In the genomic region with DNA sequence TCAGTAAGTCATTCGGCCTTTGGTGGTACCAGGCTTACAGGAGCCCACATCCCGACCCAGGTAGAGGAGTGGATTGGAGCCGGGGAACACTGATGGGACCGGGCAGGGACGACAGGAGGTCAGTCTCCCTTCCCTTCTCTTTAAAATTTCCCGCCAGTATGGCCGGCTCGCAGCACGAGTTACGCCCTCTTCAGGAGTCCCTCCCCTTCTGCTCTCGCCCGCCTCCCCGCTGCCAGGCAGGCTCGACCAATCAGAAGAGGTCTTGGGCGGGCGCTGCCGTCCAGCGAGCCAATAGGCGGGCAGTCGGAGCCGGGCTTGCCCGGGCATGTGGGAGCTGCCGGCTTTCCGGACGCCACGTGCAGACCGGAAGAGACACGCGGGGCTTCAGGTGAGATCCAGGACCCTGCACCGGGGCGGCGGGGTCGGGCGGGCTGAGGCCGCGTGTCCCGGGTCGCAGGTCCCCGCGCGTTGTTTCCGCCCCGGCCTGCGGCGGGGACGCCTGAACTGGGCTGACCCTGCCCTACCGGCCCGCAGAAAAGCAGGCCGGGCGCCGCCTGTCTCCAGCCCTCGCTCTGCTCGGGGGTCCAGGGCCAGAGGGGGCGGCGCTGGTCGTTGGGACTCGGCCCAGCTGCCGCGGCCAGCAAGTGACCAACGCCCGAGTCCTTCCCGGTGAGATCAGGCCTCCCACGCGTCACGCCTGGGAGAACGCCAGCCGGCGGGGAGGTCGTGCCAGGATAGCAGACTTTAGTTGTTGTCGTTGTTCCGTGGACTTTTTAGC, we compare ENCODE assay signal across 1 cellular context.
TF ChIP-seq lines count a peak whose summit lies in the region.

A gene with protein sequence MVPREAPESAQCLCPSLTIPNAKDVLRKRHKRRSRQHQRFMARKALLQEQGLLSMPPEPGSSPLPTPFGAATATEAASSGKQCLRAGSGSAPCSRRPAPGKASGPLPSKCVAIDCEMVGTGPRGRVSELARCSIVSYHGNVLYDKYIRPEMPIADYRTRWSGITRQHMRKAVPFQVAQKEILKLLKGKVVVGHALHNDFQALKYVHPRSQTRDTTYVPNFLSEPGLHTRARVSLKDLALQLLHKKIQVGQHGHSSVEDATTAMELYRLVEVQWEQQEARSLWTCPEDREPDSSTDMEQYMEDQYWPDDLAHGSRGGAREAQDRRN (plus strand): TSS at position 346 of the 778 bp plus-strand sequence. CDS start 4,870 bp downstream, outside the sequence.

TF ChIP-seq in K562, 482 proteins besides CTCF, POLR2A, EP300 and RAD21 (continued from another document and continues in another):
- TF ChIP-seq, protein P1, sequence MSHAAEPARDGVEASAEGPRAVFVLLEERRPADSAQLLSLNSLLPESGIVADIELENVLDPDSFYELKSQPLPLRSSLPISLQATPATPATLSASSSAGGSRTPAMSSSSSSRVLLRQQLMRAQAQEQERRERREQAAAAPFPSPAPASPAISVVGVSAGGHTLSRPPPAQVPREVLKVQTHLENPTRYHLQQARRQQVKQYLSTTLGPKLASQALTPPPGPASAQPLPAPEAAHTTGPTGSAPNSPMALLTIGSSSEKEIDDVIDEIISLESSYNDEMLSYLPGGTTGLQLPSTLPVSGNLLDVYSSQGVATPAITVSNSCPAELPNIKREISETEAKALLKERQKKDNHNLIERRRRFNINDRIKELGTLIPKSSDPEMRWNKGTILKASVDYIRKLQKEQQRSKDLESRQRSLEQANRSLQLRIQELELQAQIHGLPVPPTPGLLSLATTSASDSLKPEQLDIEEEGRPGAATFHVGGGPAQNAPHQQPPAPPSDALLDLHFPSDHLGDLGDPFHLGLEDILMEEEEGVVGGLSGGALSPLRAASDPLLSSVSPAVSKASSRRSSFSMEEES (CRISPR knock-in tag; IDR thresholded peaks at IDR 0.05) = no peak
- TF ChIP-seq JUND (IDR thresholded peaks at IDR 0.05; ENCODE audit: borderline replicate concordance, low read depth, low read length) = peak; percentile 13; the same call in 1 of the 2 replicates
- TF ChIP-seq JUND (tag; IDR thresholded peaks at IDR 0.05; ENCODE audit: borderline replicate concordance, low read depth, low read length) = peak; percentile 33; the same call in 1 of the 3 replicates
- TF ChIP-seq NCOA4 (IDR thresholded peaks at IDR 0.05; ENCODE audit: partially characterized antibody) = no peak
- no peak for TF ChIP-seq POLR2AphosphoS2 (IDR thresholded peaks at IDR 0.05; ENCODE audit: low read length)
- TF ChIP-seq KDM5B (IDR thresholded peaks at IDR 0.05; ENCODE audit: insufficient replicate concordance, low read depth, low read length) = peak; percentile 51
- TF ChIP-seq LEF1 (IDR thresholded peaks at IDR 0.05) = no peak
- TF ChIP-seq CHD1 (IDR thresholded peaks at IDR 0.05; ENCODE audit: low read length) = peak; percentile 65
- TF ChIP-seq, protein P2, sequence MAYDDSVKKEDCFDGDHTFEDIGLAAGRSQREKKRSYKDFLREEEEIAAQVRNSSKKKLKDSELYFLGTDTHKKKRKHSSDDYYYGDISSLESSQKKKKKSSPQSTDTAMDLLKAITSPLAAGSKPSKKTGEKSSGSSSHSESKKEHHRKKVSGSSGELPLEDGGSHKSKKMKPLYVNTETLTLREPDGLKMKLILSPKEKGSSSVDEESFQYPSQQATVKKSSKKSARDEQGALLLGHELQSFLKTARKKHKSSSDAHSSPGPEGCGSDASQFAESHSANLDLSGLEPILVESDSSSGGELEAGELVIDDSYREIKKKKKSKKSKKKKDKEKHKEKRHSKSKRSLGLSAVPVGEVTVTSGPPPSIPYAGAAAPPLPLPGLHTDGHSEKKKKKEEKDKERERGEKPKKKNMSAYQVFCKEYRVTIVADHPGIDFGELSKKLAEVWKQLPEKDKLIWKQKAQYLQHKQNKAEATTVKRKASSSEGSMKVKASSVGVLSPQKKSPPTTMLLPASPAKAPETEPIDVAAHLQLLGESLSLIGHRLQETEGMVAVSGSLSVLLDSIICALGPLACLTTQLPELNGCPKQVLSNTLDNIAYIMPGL (CRISPR knock-in tag; IDR thresholded peaks at IDR 0.05) = no peak
- TF ChIP-seq ZNF184 (CRISPR knock-in tag; IDR thresholded peaks at IDR 0.05) = no peak
- TF ChIP-seq, protein P3, sequence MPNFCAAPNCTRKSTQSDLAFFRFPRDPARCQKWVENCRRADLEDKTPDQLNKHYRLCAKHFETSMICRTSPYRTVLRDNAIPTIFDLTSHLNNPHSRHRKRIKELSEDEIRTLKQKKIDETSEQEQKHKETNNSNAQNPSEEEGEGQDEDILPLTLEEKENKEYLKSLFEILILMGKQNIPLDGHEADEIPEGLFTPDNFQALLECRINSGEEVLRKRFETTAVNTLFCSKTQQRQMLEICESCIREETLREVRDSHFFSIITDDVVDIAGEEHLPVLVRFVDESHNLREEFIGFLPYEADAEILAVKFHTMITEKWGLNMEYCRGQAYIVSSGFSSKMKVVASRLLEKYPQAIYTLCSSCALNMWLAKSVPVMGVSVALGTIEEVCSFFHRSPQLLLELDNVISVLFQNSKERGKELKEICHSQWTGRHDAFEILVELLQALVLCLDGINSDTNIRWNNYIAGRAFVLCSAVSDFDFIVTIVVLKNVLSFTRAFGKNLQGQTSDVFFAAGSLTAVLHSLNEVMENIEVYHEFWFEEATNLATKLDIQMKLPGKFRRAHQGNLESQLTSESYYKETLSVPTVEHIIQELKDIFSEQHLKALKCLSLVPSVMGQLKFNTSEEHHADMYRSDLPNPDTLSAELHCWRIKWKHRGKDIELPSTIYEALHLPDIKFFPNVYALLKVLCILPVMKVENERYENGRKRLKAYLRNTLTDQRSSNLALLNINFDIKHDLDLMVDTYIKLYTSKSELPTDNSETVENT (CRISPR knock-in tag; IDR thresholded peaks at IDR 0.05) = peak; percentile 53; the same call in 1 of the 2 replicates
- no peak for TF ChIP-seq NFXL1 (CRISPR knock-in tag; IDR thresholded peaks at IDR 0.05)
- TF ChIP-seq BCOR (IDR thresholded peaks at IDR 0.05) = no peak
- no peak for TF ChIP-seq CC2D1A (IDR thresholded peaks at IDR 0.05)
- TF ChIP-seq, protein P4, sequence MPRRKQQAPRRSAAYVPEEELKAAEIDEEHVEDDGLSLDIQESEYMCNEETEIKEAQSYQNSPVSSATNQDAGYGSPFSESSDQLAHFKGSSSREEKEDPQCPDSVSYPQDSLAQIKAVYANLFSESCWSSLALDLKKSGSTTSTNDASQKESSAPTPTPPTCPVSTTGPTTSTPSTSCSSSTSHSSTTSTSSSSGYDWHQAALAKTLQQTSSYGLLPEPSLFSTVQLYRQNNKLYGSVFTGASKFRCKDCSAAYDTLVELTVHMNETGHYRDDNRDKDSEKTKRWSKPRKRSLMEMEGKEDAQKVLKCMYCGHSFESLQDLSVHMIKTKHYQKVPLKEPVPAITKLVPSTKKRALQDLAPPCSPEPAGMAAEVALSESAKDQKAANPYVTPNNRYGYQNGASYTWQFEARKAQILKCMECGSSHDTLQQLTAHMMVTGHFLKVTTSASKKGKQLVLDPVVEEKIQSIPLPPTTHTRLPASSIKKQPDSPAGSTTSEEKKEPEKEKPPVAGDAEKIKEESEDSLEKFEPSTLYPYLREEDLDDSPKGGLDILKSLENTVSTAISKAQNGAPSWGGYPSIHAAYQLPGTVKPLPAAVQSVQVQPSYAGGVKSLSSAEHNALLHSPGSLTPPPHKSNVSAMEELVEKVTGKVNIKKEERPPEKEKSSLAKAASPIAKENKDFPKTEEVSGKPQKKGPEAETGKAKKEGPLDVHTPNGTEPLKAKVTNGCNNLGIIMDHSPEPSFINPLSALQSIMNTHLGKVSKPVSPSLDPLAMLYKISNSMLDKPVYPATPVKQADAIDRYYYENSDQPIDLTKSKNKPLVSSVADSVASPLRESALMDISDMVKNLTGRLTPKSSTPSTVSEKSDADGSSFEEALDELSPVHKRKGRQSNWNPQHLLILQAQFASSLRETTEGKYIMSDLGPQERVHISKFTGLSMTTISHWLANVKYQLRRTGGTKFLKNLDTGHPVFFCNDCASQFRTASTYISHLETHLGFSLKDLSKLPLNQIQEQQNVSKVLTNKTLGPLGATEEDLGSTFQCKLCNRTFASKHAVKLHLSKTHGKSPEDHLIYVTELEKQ (CRISPR knock-in tag; IDR thresholded peaks at IDR 0.05) = no peak
- TF ChIP-seq, protein P5, sequence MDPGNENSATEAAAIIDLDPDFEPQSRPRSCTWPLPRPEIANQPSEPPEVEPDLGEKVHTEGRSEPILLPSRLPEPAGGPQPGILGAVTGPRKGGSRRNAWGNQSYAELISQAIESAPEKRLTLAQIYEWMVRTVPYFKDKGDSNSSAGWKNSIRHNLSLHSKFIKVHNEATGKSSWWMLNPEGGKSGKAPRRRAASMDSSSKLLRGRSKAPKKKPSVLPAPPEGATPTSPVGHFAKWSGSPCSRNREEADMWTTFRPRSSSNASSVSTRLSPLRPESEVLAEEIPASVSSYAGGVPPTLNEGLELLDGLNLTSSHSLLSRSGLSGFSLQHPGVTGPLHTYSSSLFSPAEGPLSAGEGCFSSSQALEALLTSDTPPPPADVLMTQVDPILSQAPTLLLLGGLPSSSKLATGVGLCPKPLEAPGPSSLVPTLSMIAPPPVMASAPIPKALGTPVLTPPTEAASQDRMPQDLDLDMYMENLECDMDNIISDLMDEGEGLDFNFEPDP (CRISPR knock-in tag; IDR thresholded peaks at IDR 0.05) = no peak
- TF ChIP-seq ZNF79 (CRISPR knock-in tag; IDR thresholded peaks at IDR 0.05; ENCODE audit: low read depth) = no peak
- TF ChIP-seq ZNF140 (CRISPR knock-in tag; IDR thresholded peaks at IDR 0.05) = no peak
- 0 out of 2 replicates have a peak, but pooled peaks have one; percentile 13 for TF ChIP-seq SIN3B (IDR thresholded peaks at IDR 0.05; ENCODE audit: low read depth)
- TF ChIP-seq BMI1 (IDR thresholded peaks at IDR 0.05; ENCODE audit: low read length) = no peak
- TF ChIP-seq, protein P6, sequence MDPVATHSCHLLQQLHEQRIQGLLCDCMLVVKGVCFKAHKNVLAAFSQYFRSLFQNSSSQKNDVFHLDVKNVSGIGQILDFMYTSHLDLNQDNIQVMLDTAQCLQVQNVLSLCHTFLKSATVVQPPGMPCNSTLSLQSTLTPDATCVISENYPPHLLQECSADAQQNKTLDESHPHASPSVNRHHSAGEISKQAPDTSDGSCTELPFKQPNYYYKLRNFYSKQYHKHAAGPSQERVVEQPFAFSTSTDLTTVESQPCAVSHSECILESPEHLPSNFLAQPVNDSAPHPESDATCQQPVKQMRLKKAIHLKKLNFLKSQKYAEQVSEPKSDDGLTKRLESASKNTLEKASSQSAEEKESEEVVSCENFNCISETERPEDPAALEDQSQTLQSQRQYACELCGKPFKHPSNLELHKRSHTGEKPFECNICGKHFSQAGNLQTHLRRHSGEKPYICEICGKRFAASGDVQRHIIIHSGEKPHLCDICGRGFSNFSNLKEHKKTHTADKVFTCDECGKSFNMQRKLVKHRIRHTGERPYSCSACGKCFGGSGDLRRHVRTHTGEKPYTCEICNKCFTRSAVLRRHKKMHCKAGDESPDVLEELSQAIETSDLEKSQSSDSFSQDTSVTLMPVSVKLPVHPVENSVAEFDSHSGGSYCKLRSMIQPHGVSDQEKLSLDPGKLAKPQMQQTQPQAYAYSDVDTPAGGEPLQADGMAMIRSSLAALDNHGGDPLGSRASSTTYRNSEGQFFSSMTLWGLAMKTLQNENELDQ (CRISPR knock-in tag; IDR thresholded peaks at IDR 0.05; ENCODE audit: borderline replicate concordance) = 0 out of 2 replicates have a peak, but pooled peaks have one; percentile 26
- TF ChIP-seq NR2C1 (IDR thresholded peaks at IDR 0.05) = no peak
- no peak for TF ChIP-seq NR2C1 (tag; IDR thresholded peaks at IDR 0.05)
- peak; percentile 79; the same call in 1 of the 2 replicates for TF ChIP-seq GTF2E2 (tag; IDR thresholded peaks at IDR 0.05)
- TF ChIP-seq, protein P7, sequence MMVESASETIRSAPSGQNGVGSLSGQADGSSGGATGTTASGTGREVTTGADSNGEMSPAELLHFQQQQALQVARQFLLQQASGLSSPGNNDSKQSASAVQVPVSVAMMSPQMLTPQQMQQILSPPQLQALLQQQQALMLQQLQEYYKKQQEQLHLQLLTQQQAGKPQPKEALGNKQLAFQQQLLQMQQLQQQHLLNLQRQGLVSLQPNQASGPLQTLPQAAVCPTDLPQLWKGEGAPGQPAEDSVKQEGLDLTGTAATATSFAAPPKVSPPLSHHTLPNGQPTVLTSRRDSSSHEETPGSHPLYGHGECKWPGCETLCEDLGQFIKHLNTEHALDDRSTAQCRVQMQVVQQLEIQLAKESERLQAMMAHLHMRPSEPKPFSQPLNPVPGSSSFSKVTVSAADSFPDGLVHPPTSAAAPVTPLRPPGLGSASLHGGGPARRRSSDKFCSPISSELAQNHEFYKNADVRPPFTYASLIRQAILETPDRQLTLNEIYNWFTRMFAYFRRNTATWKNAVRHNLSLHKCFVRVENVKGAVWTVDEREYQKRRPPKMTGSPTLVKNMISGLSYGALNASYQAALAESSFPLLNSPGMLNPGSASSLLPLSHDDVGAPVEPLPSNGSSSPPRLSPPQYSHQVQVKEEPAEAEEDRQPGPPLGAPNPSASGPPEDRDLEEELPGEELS (CRISPR knock-in tag; IDR thresholded peaks at IDR 0.05; ENCODE audit: borderline replicate concordance) = 0 out of 2 replicates have a peak, but pooled peaks have one; percentile 72
- TF ChIP-seq NR4A1 (CRISPR knock-in tag; IDR thresholded peaks at IDR 0.05) = 0 out of 2 replicates have a peak, but pooled peaks have one; percentile 30
- TF ChIP-seq NR4A1 (tag; IDR thresholded peaks at IDR 0.05) = no peak
- TF ChIP-seq ZFP30 (CRISPR knock-in tag; IDR thresholded peaks at IDR 0.05; ENCODE audit: borderline replicate concordance) = no peak
- TF ChIP-seq STAT5A (IDR thresholded peaks at IDR 0.05; ENCODE audit: borderline replicate concordance, low read length) = no peak
- TF ChIP-seq NFIX (CRISPR knock-in tag; IDR thresholded peaks at IDR 0.05; ENCODE audit: low read depth) = no peak
- no peak for TF ChIP-seq MCM5 (IDR thresholded peaks at IDR 0.05; ENCODE audit: low read depth)
- TF ChIP-seq NCOA1 (IDR thresholded peaks at IDR 0.05; ENCODE audit: low read depth) = no peak
- no peak for TF ChIP-seq CEBPG (CRISPR knock-in tag; IDR thresholded peaks at IDR 0.05)
- TF ChIP-seq CEBPG (tag; conservative IDR thresholded peaks at IDR 0.05 in 1 of 2, IDR thresholded peaks at IDR 0.05 in 1 of 2) = no peak
- TF ChIP-seq, protein P8, sequence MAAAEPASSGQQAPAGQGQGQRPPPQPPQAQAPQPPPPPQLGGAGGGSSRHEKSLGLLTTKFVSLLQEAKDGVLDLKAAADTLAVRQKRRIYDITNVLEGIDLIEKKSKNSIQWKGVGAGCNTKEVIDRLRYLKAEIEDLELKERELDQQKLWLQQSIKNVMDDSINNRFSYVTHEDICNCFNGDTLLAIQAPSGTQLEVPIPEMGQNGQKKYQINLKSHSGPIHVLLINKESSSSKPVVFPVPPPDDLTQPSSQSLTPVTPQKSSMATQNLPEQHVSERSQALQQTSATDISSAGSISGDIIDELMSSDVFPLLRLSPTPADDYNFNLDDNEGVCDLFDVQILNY (CRISPR knock-in tag; IDR thresholded peaks at IDR 0.05) = peak; percentile 91; the same call in 1 of the 2 replicates
- no peak for TF ChIP-seq ZNF354B (CRISPR knock-in tag; IDR thresholded peaks at IDR 0.05)
- TF ChIP-seq PHF8 (IDR thresholded peaks at IDR 0.05; ENCODE audit: borderline replicate concordance, low read length) = peak; percentile 76; the same call in 1 of the 2 replicates
- TF ChIP-seq POLR3A (IDR thresholded peaks at IDR 0.05; ENCODE audit: borderline replicate concordance, extremely low read depth, insufficient read depth, insufficient read length) = no peak
- no peak for TF ChIP-seq ZNF24 (IDR thresholded peaks at IDR 0.05)
- no peak for TF ChIP-seq IRF2 (CRISPR knock-in tag; IDR thresholded peaks at IDR 0.05)
- no peak for TF ChIP-seq BCL6 (CRISPR knock-in tag; IDR thresholded peaks at IDR 0.05)
- TF ChIP-seq ZNF764 (CRISPR knock-in tag; IDR thresholded peaks at IDR 0.05; ENCODE audit: low read depth) = no peak
